ENCODE assay signal across 8 cellular contexts in genomic region chr3:50298836-50299637, GRCh38. TPM values are rescaled to one million over a fixed set of nuclear protein-coding genes. Genes with fewer than 3 reads are reported as not detected.
A peak's percentile ranks its signal among the peaks of the same experiment; 100 is the strongest.
DNase-seq lines count a peak whose midpoint lies in the region; ATAC-seq, FAIRE-seq and TF ChIP-seq lines count a peak whose summit lies in the region.

Gene HYAL3 (minus strand): TSS chr3:50299405. CDS start chr3:50295602, 3,803 bp downstream.
Gene NAA80 (minus strand): TSS chr3:50299405. CDS start chr3:50297463, 1,942 bp downstream.

- H3K4me2 ChIP-seq in A549: peak within 1 kb of the TSS; percentile 98

- H3K9ac ChIP-seq in skeletal muscle tissue (ENCODE audit: low read depth in 1 of 3, low read length in 3 of 3): peak within 1 kb of the TSS; percentile 83 to 98 (median 94)

- CTCF ChIA-PET in A549 (lab: Yijun Ruan, JAX): interaction anchor here (1.1 to 3.5 kb wide), 9 partner anchors 16 to 104 kb away, joined by 3 to 21 read pairs (median 3); partner anchors contain the start of genes HYAL2 and TUSC2

- peak; percentile 80 to 99 for DNase-seq in A549 (ENCODE audit: low read depth in 1 of 2, low spot score in 1 of 2)
- peak; percentile 91 for DNase-seq in NCI-H2107 treated with DMSO at 0.1 percent for 48 hours (lab: John Stamatoyannopoulos, UW; ENCODE audit: unreplicated experiment)
- peak; percentile 99 for DNase-seq in UCSD-AML1 (lab: John Stamatoyannopoulos, UW; ENCODE audit: unreplicated experiment)
- peak; percentile 98 for DNase-seq in brain pericyte (ENCODE audit: low read depth, low spot score)

- no peak for FAIRE-seq in A549 (lab: Jason Lieb, UNC)

- no peak for TF ChIP-seq RAD21 in A549 (conservative IDR thresholded peaks at IDR 0.05 in 1 of 2, IDR thresholded peaks at IDR 0.05 in 1 of 2)

- no peak for TF ChIP-seq CTCF in A549 (IDR thresholded peaks at IDR 0.05)

- H3K4me1 ChIP-seq in A549 (peaks cover 26% of the 10 kb centered on the region), skeletal muscle tissue (ENCODE audit: control insufficient read depth in 3 of 3, insufficient read depth in 3 of 3, low read length in 3 of 3) (peaks cover 44 to 54% (median 44%) of the 10 kb centered on the region in 3 donors)

- WGBS in A549 (ENCODE audit: missing lambda C conversion rate): 0% methylated on average over 9 of the region's 61 CpGs

- ATAC-seq in A549 (peak; percentile 80 to 88), HG03066 (IDR thresholded peaks at IDR 0.05; ENCODE audit: low read depth, unreplicated experiment) (peak; percentile 86)

- H3K36me3 ChIP-seq in skeletal muscle tissue (ENCODE audit: control insufficient read depth in 3 of 3, insufficient read depth in 3 of 3, low read length in 3 of 3): peaks cover 0 to 5% (median 4%) of the 10 kb centered on the region in 3 donors

- H3K27me3 ChIP-seq in skeletal muscle tissue (ENCODE audit: control insufficient read depth in 3 of 3, insufficient read depth in 3 of 3, low read length in 3 of 3): no peaks in the 10 kb centered on the region

- peak; percentile 87 for TF ChIP-seq POLR2A in A549 (IDR thresholded peaks at IDR 0.05; ENCODE audit: low read length)
- TF ChIP-seq POLR2A in GM18526 (IDR thresholded peaks at IDR 0.05; ENCODE audit: extremely low read depth, insufficient read length): peak; percentile 79

- TF ChIP-seq EP300 in A549 (IDR thresholded peaks at IDR 0.05): no peak

- H3K9me3 ChIP-seq in A549: no peaks in the 10 kb centered on the region
- H3K9me3 ChIP-seq in iPS-18c (ENCODE audit: control insufficient read depth, insufficient read depth, low read length): no peaks in the 10 kb centered on the region
- no peaks in the 10 kb centered on the region for H3K9me3 ChIP-seq in skeletal muscle tissue (ENCODE audit: control insufficient read depth in 3 of 3, low read length in 3 of 3)

- peak within 1 kb of the TSS; percentile 77 for H3K4me3 ChIP-seq in A549
- H3K4me3 ChIP-seq in iPS-18c (ENCODE audit: insufficient read depth, low read depth, low read length): peak within 1 kb of the TSS; percentile 96
- H3K4me3 ChIP-seq in skeletal muscle tissue (ENCODE audit: low read length in 3 of 3): peak within 1 kb of the TSS; percentile 96 to 98 (median 98)

- POLR2A ChIA-PET in A549 (lab: Yijun Ruan, JAX): interaction anchor here (0.5 to 1.4 kb wide), 4 partner anchors 20 to 39 kb away, joined by 3 to 4 read pairs (median 4); no protein-coding TSS in a partner anchor

- peak within 1 kb of the TSS; percentile 92 to 98 for H3K27ac ChIP-seq in A549
- H3K27ac ChIP-seq in skeletal muscle tissue (ENCODE audit: low read depth, low read length): peak within 1 kb of the TSS; percentile 88

TF ChIP-seq in A549, 52 proteins besides CTCF, POLR2A, EP300 and RAD21:
- TF ChIP-seq RFX5 (IDR thresholded peaks at IDR 0.05) (no peak), PHF8 (IDR thresholded peaks at IDR 0.05; ENCODE audit: borderline replicate concordance, low read depth) (peak; percentile 56; the same call in 1 of the 2 replicates), MAX (IDR thresholded peaks at IDR 0.05) (peak; percentile 77), JUN (IDR thresholded peaks at IDR 0.05) (peak in 1 of 2 experiments; percentile 51; a peak in 1 of 5 replicates)

RNA-seq across cellular contexts. Expression of gene HYAL3, which starts in this region (rescaled TPM):
- polyA plus RNA-seq in A549 (2011; rRNA removed): 3.0 and 5.2 TPM in 2 replicates
- 8.8 and 11.0 TPM in 2 replicates for polyA plus RNA-seq in A549 (2012; cell fraction: cytosol; rRNA removed)
- polyA plus RNA-seq in A549 (2012; cell fraction: nucleus; rRNA removed): 12.8 and 13.3 TPM in 2 replicates
- polyA plus RNA-seq in A549 (2017; fragmentation: RNase III; extraction: RNeasy Plus Mini Kit Qiagen cat#74134 plus additional on column Dnase treatment): 4.8 to 5.4 TPM (median 5.0 TPM) in 3 replicates
- polyA minus RNA-seq in A549 (2011; rRNA and poly(A)+ RNA removed): 3.5 and 9.3 TPM in 2 replicates
- total RNA-seq in skeletal muscle tissue: 3.7 TPM

RNA-seq across cellular contexts. Expression of gene NAA80, which starts in this region (rescaled TPM):
- 3.1 and 4.5 TPM in 2 replicates for polyA plus RNA-seq in A549 (2011; rRNA removed)
- polyA plus RNA-seq in A549 (2012; cell fraction: cytosol; rRNA removed): 5.4 and 6.3 TPM in 2 replicates
- 19.5 and 20.8 TPM in 2 replicates for polyA plus RNA-seq in A549 (2012; cell fraction: nucleus; rRNA removed)
- polyA plus RNA-seq in A549 (2017; fragmentation: RNase III; extraction: RNeasy Plus Mini Kit Qiagen cat#74134 plus additional on column Dnase treatment): 4.5 to 5.4 TPM (median 5.3 TPM) in 3 replicates
- 9.5 and 10.2 TPM in 2 replicates for polyA minus RNA-seq in A549 (2011; rRNA and poly(A)+ RNA removed)
- 1.6 TPM for total RNA-seq in skeletal muscle tissue

Comparison
In these comparisons a context has a peak if more than half of its experiments do, and no peak if none do; other contexts are left out.
1. Peak in every context shown above with its lines: DNase-seq, ATAC-seq, H3K4me3 ChIP-seq and H3K27ac ChIP-seq.